ENCODE assay signal across 1 cellular context in genomic region chr21:45032332-45032731, GRCh38.
TF ChIP-seq lines count a peak whose summit lies in the region.

No MANE protein-coding gene starts in this region.

TF ChIP-seq in K562, 482 proteins besides CTCF, POLR2A, EP300 and RAD21:
- TF ChIP-seq STAG1 (CRISPR knock-in tag; IDR thresholded peaks at IDR 0.05; ENCODE audit: borderline replicate concordance) (peak; percentile 7; the same call in 1 of the 2 replicates), ID3 (CRISPR knock-in tag; IDR thresholded peaks at IDR 0.05) (no peak), ID3 (tag; IDR thresholded peaks at IDR 0.05) (no peak), FOXA1 (IDR thresholded peaks at IDR 0.05; ENCODE audit: borderline replicate concordance) (no peak)
